ENCODE assay signal across 1 cellular context in genomic region chr9:133892193-133892920, GRCh38.
TF ChIP-seq lines count a peak whose summit lies in the region.

No MANE protein-coding gene starts in this region.

TF ChIP-seq in HepG2, 621 proteins besides CTCF, POLR2A, EP300 and RAD21 (continued from another document and continues in another):
- TF ChIP-seq ZNF891 (CRISPR knock-in tag; IDR thresholded peaks at IDR 0.05) (0 out of 2 replicates have a peak, but pooled peaks have one; percentile 52), ZMAT5 (CRISPR knock-in tag; IDR thresholded peaks at IDR 0.05; ENCODE audit: borderline replicate concordance, low read depth) (no peak), ZBTB4 (CRISPR knock-in tag; IDR thresholded peaks at IDR 0.05; ENCODE audit: borderline replicate concordance) (peak; percentile 100; the same call in 1 of the 2 replicates), YEATS4 (CRISPR knock-in tag; IDR thresholded peaks at IDR 0.05; ENCODE audit: borderline replicate concordance) (peak; percentile 94), TIGD3 (CRISPR knock-in tag; IDR thresholded peaks at IDR 0.05; ENCODE audit: borderline replicate concordance) (no peak), NR2F6 (IDR thresholded peaks at IDR 0.05) (peak; percentile 100), NR2F6 (CRISPR knock-in tag; IDR thresholded peaks at IDR 0.05) (peak; percentile 100), SP140L (CRISPR knock-in tag; IDR thresholded peaks at IDR 0.05; ENCODE audit: borderline replicate concordance) (peak; percentile 94; the same call in 1 of the 2 replicates), GATA4 (IDR thresholded peaks at IDR 0.05; ENCODE audit: borderline replicate concordance, low read depth) (peak; percentile 75; the same call in 1 of the 2 replicates), CEBPB (IDR thresholded peaks at IDR 0.05; ENCODE audit: borderline replicate concordance, low read depth, low read length) (no peak), DR1 (CRISPR knock-in tag; IDR thresholded peaks at IDR 0.05) (no peak; the same call in 1 of the 2 replicates), RORA (CRISPR knock-in tag; IDR thresholded peaks at IDR 0.05) (no peak), DMAP1 (CRISPR knock-in tag; IDR thresholded peaks at IDR 0.05) (peak; percentile 91), CSRNP2 (CRISPR knock-in tag; conservative IDR thresholded peaks at IDR 0.05; ENCODE audit: low read depth) (no peak), TEAD3 (CRISPR knock-in tag; optimal IDR thresholded peaks at IDR 0.05; ENCODE audit: borderline replicate concordance) (peak; percentile 97), ZNF281 (CRISPR knock-in tag; IDR thresholded peaks at IDR 0.05; ENCODE audit: borderline replicate concordance) (peak; percentile 84; the same call in 1 of the 2 replicates), MIXL1 (CRISPR knock-in tag; IDR thresholded peaks at IDR 0.05) (peak; percentile 96), ELF3 (CRISPR knock-in tag; IDR thresholded peaks at IDR 0.05) (peak; percentile 83), ZNF333 (CRISPR knock-in tag; IDR thresholded peaks at IDR 0.05; ENCODE audit: borderline replicate concordance) (0 out of 2 replicates have a peak, but pooled peaks have one; percentile 55), ZNF432 (CRISPR knock-in tag; IDR thresholded peaks at IDR 0.05; ENCODE audit: borderline replicate concordance) (no peak), TBP (CRISPR knock-in tag; IDR thresholded peaks at IDR 0.05) (no peak), ATF3 (CRISPR knock-in tag; IDR thresholded peaks at IDR 0.05) (peak; percentile 58; the same call in 1 of the 2 replicates), ZFX (CRISPR knock-in tag; IDR thresholded peaks at IDR 0.05; ENCODE audit: low read depth) (peak; percentile 88), PRMT3 (CRISPR knock-in tag; IDR thresholded peaks at IDR 0.05; ENCODE audit: borderline replicate concordance, low read depth) (no peak), CERS6 (CRISPR knock-in tag; IDR thresholded peaks at IDR 0.05) (no peak), THAP11 (CRISPR knock-in tag; IDR thresholded peaks at IDR 0.05) (peak; percentile 76), SMAD1 (CRISPR knock-in tag; IDR thresholded peaks at IDR 0.05; ENCODE audit: borderline replicate concordance, low read depth) (peak; percentile 92; the same call in 1 of the 2 replicates), ZFYVE20 (CRISPR knock-in tag; IDR thresholded peaks at IDR 0.05; ENCODE audit: borderline replicate concordance, low read depth) (no peak), ZHX1 (CRISPR knock-in tag; IDR thresholded peaks at IDR 0.05; ENCODE audit: low read depth) (no peak; the same call in 1 of the 2 replicates), PHF8 (CRISPR knock-in tag; IDR thresholded peaks at IDR 0.05) (peak; percentile 65), ZNF496 (CRISPR knock-in tag; IDR thresholded peaks at IDR 0.05; ENCODE audit: insufficient replicate concordance) (no peak), THAP8 (CRISPR knock-in tag; IDR thresholded peaks at IDR 0.05; ENCODE audit: borderline replicate concordance) (no peak), ZNF781 (CRISPR knock-in tag; IDR thresholded peaks at IDR 0.05; ENCODE audit: borderline replicate concordance, not compliant biosample characterization) (no peak), CBX1 (IDR thresholded peaks at IDR 0.05; ENCODE audit: low read depth) (peak; percentile 0), FOXK2 (IDR thresholded peaks at IDR 0.05) (peak; percentile 92), TSC22D2 (CRISPR knock-in tag; IDR thresholded peaks at IDR 0.05; ENCODE audit: borderline replicate concordance) (peak; percentile 74; the same call in 1 of the 2 replicates), ZNF788 (CRISPR knock-in tag; IDR thresholded peaks at IDR 0.05; ENCODE audit: borderline replicate concordance) (peak; percentile 97; the same call in 1 of the 2 replicates), GLI4 (CRISPR knock-in tag; IDR thresholded peaks at IDR 0.05; ENCODE audit: borderline replicate concordance) (0 out of 2 replicates have a peak, but pooled peaks have one; percentile 24), PLRG1 (conservative IDR thresholded peaks at IDR 0.05) (no peak), HNF1B (CRISPR knock-in tag; IDR thresholded peaks at IDR 0.05) (peak; percentile 99), ZBTB2 (CRISPR knock-in tag; IDR thresholded peaks at IDR 0.05; ENCODE audit: low read depth) (peak; percentile 70), HNF4G (IDR thresholded peaks at IDR 0.05; ENCODE audit: borderline replicate concordance, low read depth, low read length) (peak; percentile 100), HNF4G (CRISPR knock-in tag; IDR thresholded peaks at IDR 0.05; ENCODE audit: borderline replicate concordance, low read depth) (peak; percentile 99), PPARG (CRISPR knock-in tag; conservative IDR thresholded peaks at IDR 0.05) (peak; percentile 99), ZSCAN21 (CRISPR knock-in tag; IDR thresholded peaks at IDR 0.05; ENCODE audit: borderline replicate concordance) (peak; percentile 80), ZNF207 (IDR thresholded peaks at IDR 0.05; ENCODE audit: borderline replicate concordance) (no peak)
